Comparison of ENCODE assay signal across 8 cellular contexts in the genomic region with DNA sequence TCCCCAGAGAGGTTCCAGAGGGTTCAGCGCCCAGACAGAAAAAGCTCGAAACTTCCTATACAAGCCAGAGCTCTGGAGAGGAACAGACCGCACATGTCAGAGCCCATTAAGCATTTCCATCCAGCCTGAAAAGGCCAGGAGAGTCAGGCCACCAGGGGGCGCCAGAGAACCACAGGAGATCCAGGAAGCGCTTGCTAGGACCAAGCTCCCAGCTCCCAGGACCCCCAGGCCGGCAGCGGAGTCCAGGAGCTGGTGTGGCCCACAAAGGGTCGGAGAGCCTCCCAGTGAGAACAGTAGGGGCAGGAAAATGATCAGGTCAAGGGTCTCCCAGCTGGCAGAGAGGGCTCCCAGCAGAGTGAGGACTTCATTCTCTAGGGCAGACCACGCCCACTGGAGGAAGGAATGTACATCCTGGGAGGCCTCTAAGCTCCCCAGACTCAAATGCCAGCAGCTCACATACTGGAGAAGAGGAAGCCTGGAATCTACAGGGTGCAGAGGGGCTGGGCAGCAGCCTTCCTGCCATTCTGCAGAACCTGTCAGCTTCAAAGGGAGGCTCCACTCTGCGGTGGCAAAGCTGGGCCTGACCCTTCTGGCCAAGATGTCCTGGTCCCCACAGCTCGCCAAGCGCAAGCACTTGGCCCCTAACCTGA. TPM values are rescaled to one million over a fixed set of nuclear protein-coding genes. Genes with fewer than 3 reads are reported as not detected.
DNase-seq lines count a peak whose midpoint lies in the region; ATAC-seq and TF ChIP-seq lines count a peak whose summit lies in the region.

No MANE protein-coding gene starts in this region.

- H3K79me2 ChIP-seq in Loucy (ENCODE audit: insufficient read depth, low read length): no peaks in the 10 kb centered on the region

- no peaks in the 10 kb centered on the region for H3K9me3 Mint-ChIP-seq in activated T-helper 2 cell treated with anti-CD3 and anti-CD28 coated beads, Interferon-gamma antibody, Interleukin-2, Interleukin-4, amounts not matched to agents 10 μg/mL and 5 μg/mL and 100 μg/mL, durations not matched to agents 14 hours and 24 hours and 36 hours
- H3K9me3 Mint-ChIP-seq in neural crest cell: no peaks in the 10 kb centered on the region

- intact Hi-C loops in activated T-helper 2 cell treated with anti-CD3 and anti-CD28 coated beads, Interferon-gamma antibody, Interleukin-2, Interleukin-4, amounts not matched to agents 10 μg/mL and 5 μg/mL and 100 μg/mL, durations not matched to agents 14 hours and 24 hours and 36 hours (cut with micrococcal nuclease): loop anchor here (1.0 to 5.0 kb wide), 3 partner anchors 85 to 244 kb away; a partner anchor contains a TSS

- no peaks in the 10 kb centered on the region for H3K4me1 ChIP-seq in Loucy (ENCODE audit: insufficient read depth, low read length, poor library complexity, severe bottlenecking)

- no peaks in the 10 kb centered on the region for H3K9me2 ChIP-seq in Loucy (replicated peaks; ENCODE audit: low read depth, low read length)

- peak; percentile 73 for DNase-seq in GDM1 (lab: John Stamatoyannopoulos, UW)
- DNase-seq in RPMI8226: peak; percentile 88
- peak; percentile 81 for DNase-seq in activated T-helper 2 cell treated with anti-CD3 and anti-CD28 coated beads, Interferon-gamma antibody, Interleukin-2, Interleukin-4, amounts not matched to agents 10 μg/mL and 5 μg/mL and 100 μg/mL, durations not matched to agents 14 hours and 24 hours and 36 hours (ENCODE audit: low spot score)
- DNase-seq in foreskin fibroblast: peak; percentile 70 to 92
- DNase-seq in neural crest cell (ENCODE audit: low read depth, low spot score): peak; percentile 100
- peak; percentile 98 for DNase-seq in stimulated activated naive CD8-positive, alpha-beta T cell treated with anti-CD3 and anti-CD28 coated beads, Interleukin-15, Interleukin-2, amounts not matched to agents 100 U/mL and 50 U/mL, for 24 hours

- no peaks in the 10 kb centered on the region for H3K27me3 ChIP-seq in Loucy (ENCODE audit: insufficient read depth, low read length, poor library complexity, severe bottlenecking)

- no peaks in the 10 kb centered on the region for H3F3A ChIP-seq in Loucy (ENCODE audit: low read depth)

- peaks cover 2% of the 10 kb centered on the region for H3K36me3 Mint-ChIP-seq in activated T-helper 2 cell treated with anti-CD3 and anti-CD28 coated beads, Interferon-gamma antibody, Interleukin-2, Interleukin-4, amounts not matched to agents 10 μg/mL and 5 μg/mL and 100 μg/mL, durations not matched to agents 14 hours and 24 hours and 36 hours (ENCODE audit: low read depth)
- H3K36me3 Mint-ChIP-seq in neural crest cell (ENCODE audit: low read depth): no peaks in the 10 kb centered on the region

- peak; percentile 72 for ATAC-seq in stimulated activated naive CD8-positive, alpha-beta T cell treated with anti-CD3 and anti-CD28 coated beads, Interleukin-15, Interleukin-2, amounts not matched to agents 100 U/mL and 50 U/mL, for 24 hours
- ATAC-seq in GM19455 (IDR thresholded peaks at IDR 0.05; ENCODE audit: unreplicated experiment): no peak

- H3K36me3 ChIP-seq in Loucy (ENCODE audit: insufficient read depth, low read length): no peaks in the 10 kb centered on the region

- H2AFZ ChIP-seq in Loucy (ENCODE audit: low read length): peak overlapping the region; percentile 70

- peak; percentile 99 for TF ChIP-seq CTCF in Loucy (conservative IDR thresholded peaks at IDR 0.05; ENCODE audit: low read length)
- peak; percentile 92 for TF ChIP-seq CTCF in foreskin fibroblast (IDR thresholded peaks at IDR 0.05; ENCODE audit: low read depth, low read length)
- peak; percentile 100 for TF ChIP-seq CTCF in neural crest cell (conservative IDR thresholded peaks at IDR 0.05)

- peaks cover 2% of the 10 kb centered on the region for H3K27me3 Mint-ChIP-seq in activated T-helper 2 cell treated with anti-CD3 and anti-CD28 coated beads, Interferon-gamma antibody, Interleukin-2, Interleukin-4, amounts not matched to agents 10 μg/mL and 5 μg/mL and 100 μg/mL, durations not matched to agents 14 hours and 24 hours and 36 hours (ENCODE audit: low read depth)
- H3K27me3 Mint-ChIP-seq in neural crest cell (ENCODE audit: low read depth): no peaks in the 10 kb centered on the region

- no peak overlapping the region for H3K4me3 Mint-ChIP-seq in activated T-helper 2 cell treated with anti-CD3 and anti-CD28 coated beads, Interferon-gamma antibody, Interleukin-2, Interleukin-4, amounts not matched to agents 10 μg/mL and 5 μg/mL and 100 μg/mL, durations not matched to agents 14 hours and 24 hours and 36 hours (ENCODE audit: low read depth)
- H3K4me3 Mint-ChIP-seq in neural crest cell: peak overlapping the region; percentile 56

- peaks cover 11% of the 10 kb centered on the region for H3K4me1 Mint-ChIP-seq in activated T-helper 2 cell treated with anti-CD3 and anti-CD28 coated beads, Interferon-gamma antibody, Interleukin-2, Interleukin-4, amounts not matched to agents 10 μg/mL and 5 μg/mL and 100 μg/mL, durations not matched to agents 14 hours and 24 hours and 36 hours (ENCODE audit: low read depth)
- H3K4me1 Mint-ChIP-seq in neural crest cell: peaks cover 10% of the 10 kb centered on the region

- H3K4me3 ChIP-seq in Loucy (ENCODE audit: low read length, poor library complexity, severe bottlenecking) (peak overlapping the region; percentile 48), foreskin fibroblast (ENCODE audit: low read depth in 1 of 2, low read length in 2 of 2) (no peak overlapping the region)

- H3K27ac Mint-ChIP-seq in activated T-helper 2 cell treated with anti-CD3 and anti-CD28 coated beads, Interferon-gamma antibody, Interleukin-2, Interleukin-4, amounts not matched to agents 10 μg/mL and 5 μg/mL and 100 μg/mL, durations not matched to agents 14 hours and 24 hours and 36 hours: peak overlapping the region; percentile 69
- peak overlapping the region; percentile 87 for H3K27ac Mint-ChIP-seq in neural crest cell (ENCODE audit: unreplicated experiment)

- peak overlapping the region; percentile 49 for H3K4me2 ChIP-seq in Loucy (ENCODE audit: low read depth, low read length, poor library complexity, severe bottlenecking)

- H3K9me3 ChIP-seq in Loucy (ENCODE audit: insufficient read depth, low read depth, low read length): no peaks in the 10 kb centered on the region

- no peaks in the 10 kb centered on the region for H4K20me1 ChIP-seq in Loucy (ENCODE audit: insufficient read depth, low read length, poor library complexity, severe bottlenecking)

- H3K9ac ChIP-seq in Loucy (ENCODE audit: low read depth, low read length, poor library complexity, severe bottlenecking): peak overlapping the region; percentile 57

RNA-seq across cellular contexts. Expression of a gene that starts 2.1 kb away (rescaled TPM):
- 24.6 and 26.1 TPM in 2 replicates for total RNA-seq in activated T-helper 2 cell treated with anti-CD3 and anti-CD28 coated beads, Interferon-gamma antibody, Interleukin-2, Interleukin-4, amounts not matched to agents 10 μg/mL and 5 μg/mL and 100 μg/mL, durations not matched to agents 14 hours and 24 hours and 36 hours
- total RNA-seq in neural crest cell: 0.16 and 0.48 TPM in 2 replicates

RNA-seq across cellular contexts. Expression of a gene that starts 8.6 kb away (rescaled TPM):
- 270 and 284 TPM in 2 replicates for total RNA-seq in activated T-helper 2 cell treated with anti-CD3 and anti-CD28 coated beads, Interferon-gamma antibody, Interleukin-2, Interleukin-4, amounts not matched to agents 10 μg/mL and 5 μg/mL and 100 μg/mL, durations not matched to agents 14 hours and 24 hours and 36 hours
- total RNA-seq in neural crest cell: 155 and 160 TPM in 2 replicates

Comparison
In these comparisons a context has a peak if more than half of its experiments do, and no peak if none do; other contexts are left out.
1. RNA of a gene that starts 2.1 kb away (total RNA-seq): 24.6 to 26.1 TPM in activated T-helper 2 cell treated with anti-CD3 and anti-CD28 coated beads, Interferon-gamma antibody, Interleukin-2, Interleukin-4, amounts not matched to agents 10 μg/mL and 5 μg/mL and 100 μg/mL, durations not matched to agents 14 hours and 24 hours and 36 hours; 0.16 to 0.48 TPM in neural crest cell; every median in the first group is over 10 times any median in the second.
2. Peak in every context shown above with its lines, with median percentiles within 50 percentile points of each other: DNase-seq and CTCF ChIP-seq.